In the genomic region with DNA sequence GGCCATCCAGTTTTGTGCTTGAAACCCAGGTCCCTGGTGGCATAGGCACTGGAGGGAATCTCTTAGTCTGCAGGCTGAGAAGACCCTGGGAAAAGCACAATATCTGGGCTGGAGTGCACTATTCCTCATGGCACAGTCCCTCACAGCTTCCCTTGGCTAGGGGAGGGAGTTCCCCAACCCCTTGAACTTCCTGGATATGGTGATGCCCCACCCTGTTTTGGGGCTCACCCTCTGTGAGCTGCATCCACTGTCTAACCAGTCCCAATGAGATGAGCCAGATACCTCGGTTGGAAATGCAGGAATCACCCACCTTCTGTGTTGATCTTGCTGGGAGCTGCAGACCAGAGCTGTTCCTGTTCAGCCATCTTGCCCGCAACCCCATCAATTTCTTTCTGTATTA, we compare ENCODE assay signal across 34 cellular contexts.
"Had no signal": no experiment of that assay in that cellular context is flagged by ENCODE, and none has a peak within 500 bp of the region (broad histone marks: within the 10 kb centered on the region; RNA-seq: fewer than 3 reads in every experiment).

No MANE protein-coding gene starts in this region.

- H3K4me1 ChIP-seq: ascending aorta, gastroesophageal sphincter, heart right ventricle had no signal

- DNase-seq: activated CD4-positive, alpha-beta memory T cell treated with anti-CD3 and anti-CD28 coated beads for 36 hours; activated CD4-positive, alpha-beta T cell treated with anti-CD3 and anti-CD28 coated beads for 36 hours; activated CD4-positive, alpha-beta T cell treated with anti-CD3 and anti-CD28 coated beads, Interleukin-2, amount 10 ng/mL, durations not matched to agents 24 days and 14 days; activated CD4-positive, CD25-positive, alpha-beta regulatory T cell; activated CD4-positive, CD25-positive, alpha-beta regulatory T cell treated with anti-CD3 and anti-CD28 coated beads, Interleukin-2, amount 50 U/mL, for 72 hours; activated CD8-positive, alpha-beta memory T cell treated with anti-CD3 and anti-CD28 coated beads, Interleukin-2, amount 10 ng/mL, durations not matched to agents 7 days and 5 days; activated CD8-positive, alpha-beta memory T cell treated with anti-CD3 and anti-CD28 coated beads, Interleukin-2, amount 50 U/mL, for 4 hours; activated CD8-positive, alpha-beta T cell treated with anti-CD3 and anti-CD28 coated beads, Interleukin-2, amount 10 ng/mL, durations not matched to agents 7 days and 5 days; activated effector memory CD4-positive, alpha-beta T cell treated with anti-CD3 and anti-CD28 coated beads, Interleukin-2, amount 50 U/mL, for 16 hours; activated naive CD4-positive, alpha-beta T cell; activated naive CD4-positive, alpha-beta T cell treated with anti-CD3 and anti-CD28 coated beads, Interleukin-2, amount 10 ng/mL, durations not matched to agents 7 days and 5 days; activated naive CD8-positive, alpha-beta T cell treated with anti-CD3 and anti-CD28 coated beads, Interleukin-2, amount 10 ng/mL, durations not matched to agents 7 days and 5 days; activated T-cell treated with anti-CD3 and anti-CD28 coated beads, Interleukin-2, amount 50 U/mL, for 1 hour; activated T-cell treated with anti-CD3 and anti-CD28 coated beads, Interleukin-2, amount 50 U/mL, for 48 hours; dorsolateral prefrontal cortex; effector memory CD4-positive, alpha-beta T cell; erythroblast; esophagus squamous epithelium; foreskin melanocyte; heart right ventricle; T-helper 1 cell; T-helper 17 cell; T1000; WERI-Rb-1 had no signal

- H3K36me3 ChIP-seq: ascending aorta, esophagus squamous epithelium, gastroesophageal sphincter, heart right ventricle, WERI-Rb-1 had no signal

- ATAC-seq: activated CD4-positive, alpha-beta T cell treated with anti-CD3 and anti-CD28 coated beads for 36 hours; activated CD8-positive, alpha-beta memory T cell treated with anti-CD3 and anti-CD28 coated beads, Interleukin-2, amount 10 ng/mL, durations not matched to agents 7 days and 5 days; activated CD8-positive, alpha-beta T cell treated with anti-CD3 and anti-CD28 coated beads, Interleukin-2, amount 10 ng/mL, durations not matched to agents 7 days and 5 days; activated naive CD4-positive, alpha-beta T cell treated with anti-CD3 and anti-CD28 coated beads, Interleukin-2, amount 50 U/mL, for 72 hours; gastroesophageal sphincter; heart right ventricle; T-helper 17 cell had no signal

- H3K4me1 Mint-ChIP-seq: activated naive CD4-positive, alpha-beta T cell treated with anti-CD3 and anti-CD28 coated beads, Interleukin-2, amount 10 ng/mL, durations not matched to agents 7 days and 5 days; activated naive CD8-positive, alpha-beta T cell treated with anti-CD3 and anti-CD28 coated beads, Interleukin-2, amount 10 ng/mL, durations not matched to agents 7 days and 5 days; brain; central memory CD8-positive, alpha-beta T cell; T-helper 17 cell had no signal

- H3K27ac ChIP-seq: ascending aorta, coronary artery, dorsolateral prefrontal cortex, esophagus squamous epithelium, gastroesophageal sphincter, heart right ventricle, WERI-Rb-1 had no signal

- H3K4me3 Mint-ChIP-seq: activated CD4-positive, alpha-beta memory T cell treated with anti-CD3 and anti-CD28 coated beads for 36 hours; activated CD4-positive, alpha-beta T cell treated with anti-CD3 and anti-CD28 coated beads for 36 hours; activated CD4-positive, alpha-beta T cell treated with anti-CD3 and anti-CD28 coated beads, Interleukin-2, amount 10 ng/mL, durations not matched to agents 24 days and 14 days; activated CD8-positive, alpha-beta memory T cell treated with anti-CD3 and anti-CD28 coated beads, Interleukin-2, amount 10 ng/mL, durations not matched to agents 7 days and 5 days; activated CD8-positive, alpha-beta T cell treated with anti-CD3 and anti-CD28 coated beads, Interleukin-2, amount 10 ng/mL, durations not matched to agents 7 days and 5 days; activated naive CD4-positive, alpha-beta T cell treated with anti-CD3 and anti-CD28 coated beads, Interleukin-2, amount 10 ng/mL, durations not matched to agents 7 days and 5 days; activated naive CD8-positive, alpha-beta T cell treated with anti-CD3 and anti-CD28 coated beads, Interleukin-2, amount 10 ng/mL, durations not matched to agents 7 days and 5 days; activated T-helper 1 cell treated with anti-CD3 and anti-CD28 coated beads, Interleukin-12 subunit alpha, Interleukin-12 subunit beta, Interleukin-2, Interleukin-4 antibody, amounts not matched to agents 30 ng/mL and 10 ng/mL and 1 ng/mL, durations not matched to agents 14 hours and 24 hours and 36 hours; brain; central memory CD8-positive, alpha-beta T cell; dendritic cell treated with granulocyte-macrophage colony-stimulating factor and Interleukin-4, amounts not matched to agents 40 ng/mL and 50 ng/mL, for 4 days; T-helper 17 cell; T-helper 2 cell treated with Interferon-gamma antibody and Interleukin-4, amounts not matched to agents 5 μg/mL and 100 μg/mL, for 36 hours had no signal

- H3K27ac Mint-ChIP-seq: activated CD4-positive, alpha-beta memory T cell treated with anti-CD3 and anti-CD28 coated beads for 36 hours; activated CD4-positive, alpha-beta T cell treated with anti-CD3 and anti-CD28 coated beads for 36 hours; activated CD4-positive, alpha-beta T cell treated with anti-CD3 and anti-CD28 coated beads, Interleukin-2, amount 10 ng/mL, durations not matched to agents 24 days and 14 days; activated CD8-positive, alpha-beta memory T cell treated with anti-CD3 and anti-CD28 coated beads, Interleukin-2, amount 10 ng/mL, durations not matched to agents 7 days and 5 days; activated CD8-positive, alpha-beta T cell treated with anti-CD3 and anti-CD28 coated beads, Interleukin-2, amount 10 ng/mL, durations not matched to agents 7 days and 5 days; activated naive CD4-positive, alpha-beta T cell treated with anti-CD3 and anti-CD28 coated beads, Interleukin-2, amount 10 ng/mL, durations not matched to agents 7 days and 5 days; activated naive CD4-positive, alpha-beta T cell treated with anti-CD3 and anti-CD28 coated beads, Interleukin-2, amount 50 U/mL, for 72 hours; activated naive CD8-positive, alpha-beta T cell treated with anti-CD3 and anti-CD28 coated beads, Interleukin-2, amount 10 ng/mL, durations not matched to agents 7 days and 5 days; activated T-helper 1 cell treated with anti-CD3 and anti-CD28 coated beads, Interleukin-12 subunit alpha, Interleukin-12 subunit beta, Interleukin-2, Interleukin-4 antibody, amounts not matched to agents 30 ng/mL and 10 ng/mL and 1 ng/mL, durations not matched to agents 14 hours and 24 hours and 36 hours; activated T-helper 2 cell treated with anti-CD3 and anti-CD28 coated beads, Interferon-gamma antibody, Interleukin-2, Interleukin-4, amounts not matched to agents 10 μg/mL and 5 μg/mL and 100 μg/mL, durations not matched to agents 14 hours and 24 hours and 36 hours; brain; T-helper 17 cell; T-helper 2 cell treated with Interferon-gamma antibody and Interleukin-4, amounts not matched to agents 5 μg/mL and 100 μg/mL, for 36 hours had no signal

- H3K36me3 Mint-ChIP-seq: activated naive CD4-positive, alpha-beta T cell treated with anti-CD3 and anti-CD28 coated beads, Interleukin-2, amount 10 ng/mL, durations not matched to agents 7 days and 5 days; brain had no signal

- H3K4me3 ChIP-seq: ascending aorta, coronary artery, dorsolateral prefrontal cortex, esophagus squamous epithelium, gastroesophageal sphincter, heart right ventricle had no signal

- H3K27me3 ChIP-seq: ascending aorta, gastroesophageal sphincter, heart right ventricle had no signal
